Comparison of ENCODE assay signal across 2 cellular contexts in genomic region chr10:125640609-125641008, GRCh38.
TF ChIP-seq lines count a peak whose summit lies in the region.

No MANE protein-coding gene starts in this region.

TF ChIP-seq in GM23338, 12 proteins besides CTCF, POLR2A, EP300 and RAD21:
- TF ChIP-seq EZH2 (IDR thresholded peaks at IDR 0.05; ENCODE audit: low read depth, unreplicated experiment) (no peak), JUNB (IDR thresholded peaks at IDR 0.05; ENCODE audit: unreplicated experiment) (no peak), ZNF114 (CRISPR knock-in tag; IDR thresholded peaks at IDR 0.05) (no peak), ZNF462 (CRISPR knock-in tag; IDR thresholded peaks at IDR 0.05) (no peak), CREB1 (CRISPR knock-in tag; IDR thresholded peaks at IDR 0.05; ENCODE audit: low read depth) (no peak), ZNF331 (CRISPR knock-in tag; IDR thresholded peaks at IDR 0.05; ENCODE audit: low read depth) (no peak), REST (IDR thresholded peaks at IDR 0.05; ENCODE audit: unreplicated experiment) (no peak), EZH2phosphoT487 (IDR thresholded peaks at IDR 0.05; ENCODE audit: unreplicated experiment) (no peak), POLR2AphosphoS5 (IDR thresholded peaks at IDR 0.05; ENCODE audit: low read depth) (no peak)
TF ChIP-seq in GM23338: peak in this region for 0.

TF ChIP-seq in H1, 55 proteins besides CTCF, POLR2A, EP300 and RAD21:
- TF ChIP-seq NANOG (IDR thresholded peaks at IDR 0.05; ENCODE audit: insufficient read depth, low read depth, low read length, poor library complexity, severe bottlenecking) (no peak), ZNF274 (IDR thresholded peaks at IDR 0.05; ENCODE audit: borderline replicate concordance, extremely low read depth, low read length) (no peak), BCL11A (IDR thresholded peaks at IDR 0.05; ENCODE audit: low read depth in 2 of 2, low read length in 2 of 2) (no peak)
